16 cellular contexts compared by ENCODE assay signal in genomic region chr4:15314974-15315373, GRCh38.
DNase-seq lines count a peak whose midpoint lies in the region; TF ChIP-seq lines count a peak whose summit lies in the region.
"Had no signal": no experiment of that assay in that cellular context is flagged by ENCODE, and none has a peak within 500 bp of the region (broad histone marks: within the 10 kb centered on the region; RNA-seq: fewer than 3 reads in every experiment).

No MANE protein-coding gene starts in this region.

- H3K36me3 Mint-ChIP-seq in mesothelial cell of epicardium: no peaks in the 10 kb centered on the region
- H3K36me3 Mint-ChIP-seq: CD14-positive monocyte; CD8-positive, alpha-beta T cell had no signal

- no peak overlapping the region for H3K4me2 ChIP-seq in mammary epithelial cell (ENCODE audit: insufficient read depth, low read depth, low read length)

- no peak for TF ChIP-seq POLR2A in breast epithelium (IDR thresholded peaks at IDR 0.05)

- POLR2A ChIA-PET in GM10248 (lab: Yijun Ruan, JAX): no interaction called here

- H3K9me3 Mint-ChIP-seq in mesothelial cell of epicardium: peaks cover 15% of the 10 kb centered on the region
- H3K9me3 Mint-ChIP-seq: CD8-positive, alpha-beta T cell had no signal

- H3K4me1 Mint-ChIP-seq in mesothelial cell of epicardium: peaks cover 20% of the 10 kb centered on the region
- H3K4me1 Mint-ChIP-seq: CD14-positive monocyte had no signal

- dilution Hi-C loops in mammary epithelial cell (cut with HindIII; ENCODE audit: low sequenced_read_pairs): no loop called here

- peak overlapping the region; percentile 71 for H3K27ac Mint-ChIP-seq in mesothelial cell of epicardium
- H3K27ac Mint-ChIP-seq: CD14-positive monocyte; CD8-positive, alpha-beta T cell had no signal

- H3K9me3 ChIP-seq in mammary epithelial cell (replicated peaks; ENCODE audit: insufficient read depth, low read length) (no peaks in the 10 kb centered on the region), breast epithelium (no peaks in the 10 kb centered on the region)

- H4K20me1 ChIP-seq in mammary epithelial cell (ENCODE audit: insufficient read depth, low read length): no peaks in the 10 kb centered on the region

- H3K9ac ChIP-seq in mammary epithelial cell (ENCODE audit: insufficient read depth, low read length): no peak overlapping the region
- H3K9ac ChIP-seq: GM23248 had no signal

- no peaks in the 10 kb centered on the region for H3K27me3 Mint-ChIP-seq in mesothelial cell of epicardium (ENCODE audit: low read depth)

- no peak overlapping the region for H3K4me3 Mint-ChIP-seq in mesothelial cell of epicardium
- H3K4me3 Mint-ChIP-seq: CD14-positive monocyte; CD8-positive, alpha-beta T cell had no signal

- H3K4me1 ChIP-seq in mammary epithelial cell (ENCODE audit: insufficient read depth, low read length) (no peaks in the 10 kb centered on the region), breast epithelium (no peaks in the 10 kb centered on the region)

- BruUV-seq in mammary epithelial cell (replicated peaks; lab: Mats Ljungman, UMichigan): no TSS peak

- H3K4me3 ChIP-seq in mammary epithelial cell (replicated peaks in 1 of 3; ENCODE audit: insufficient read depth in 1 of 3, low read depth in 2 of 3, low read length in 3 of 3): no peak overlapping the region
- H3K4me3 ChIP-seq in breast epithelium: no peak overlapping the region
- no peak overlapping the region for H3K4me3 ChIP-seq in fibroblast of villous mesenchyme (ENCODE audit: low read depth, low read length)
- H3K4me3 ChIP-seq: GM12878, GM23248 had no signal

- H3K27ac ChIP-seq in mammary epithelial cell (ENCODE audit: insufficient read depth, low read depth, low read length) (no peak overlapping the region), breast epithelium (no peak overlapping the region)
- H3K27ac ChIP-seq: 22Rv1, GM23248, HL-60 had no signal

- WGBS in mammary epithelial cell (ENCODE audit: low coverage, missing lambda C conversion rate): 59% methylated on average over 3 of the region's 3 CpGs

- intact Hi-C loops in mammary epithelial cell (cut with micrococcal nuclease) (no loop called here), breast epithelium (cut with DNase I; ENCODE audit: low total_unique reads) (no loop called here)

- no peak overlapping the region for H2AFZ ChIP-seq in mammary epithelial cell (ENCODE audit: low read depth, low read length)
- H2AFZ ChIP-seq: GM23248 had no signal

- H3K27me3 ChIP-seq in mammary epithelial cell (ENCODE audit: insufficient read depth, low read length) (no peaks in the 10 kb centered on the region), breast epithelium (no peaks in the 10 kb centered on the region)

- no peaks in the 10 kb centered on the region for H3K79me2 ChIP-seq in mammary epithelial cell (ENCODE audit: insufficient read depth, low read length)

- TF ChIP-seq CTCF in mammary epithelial cell (conservative IDR thresholded peaks at IDR 0.05 in 1 of 2, IDR thresholded peaks at IDR 0.05 in 1 of 2; ENCODE audit: extremely low read depth in 1 of 2, insufficient read depth in 1 of 2, low read depth in 1 of 2, low read length in 2 of 2): no peak
- no peak for TF ChIP-seq CTCF in breast epithelium (IDR thresholded peaks at IDR 0.05)
- no peak for TF ChIP-seq CTCF in fibroblast of villous mesenchyme (IDR thresholded peaks at IDR 0.05; ENCODE audit: insufficient read depth, low read depth, low read length)
- TF ChIP-seq CTCF in mesothelial cell of epicardium (IDR thresholded peaks at IDR 0.05; ENCODE audit: unreplicated experiment): no peak
- no peak for TF ChIP-seq CTCF in GM10248 (IDR thresholded peaks at IDR 0.05; ENCODE audit: control extremely low read depth, extremely low read depth, low read depth, missing control alignments)

- in situ Hi-C loops in mammary epithelial cell (cut with MboI; ENCODE audit: low sequenced_read_pairs in 2 of 2): no loop called here

- CTCF ChIA-PET in mammary epithelial cell (lab: Charles Lee; ENCODE audit: low non-redundant PET): no interaction called here
- CTCF ChIA-PET in GM10248 (lab: Yijun Ruan, JAX): interaction anchor here (1.3 to 2.6 kb wide), 3 partner anchors 8 to 142 kb away, joined by 3 to 7 read pairs (median 5); no protein-coding TSS in a partner anchor

- no peaks in the 10 kb centered on the region for H3K36me3 ChIP-seq in mammary epithelial cell (ENCODE audit: insufficient read depth, low read length)
- no peaks in the 10 kb centered on the region for H3K36me3 ChIP-seq in breast epithelium

- DNase-seq in mammary epithelial cell (peak; percentile 8), breast epithelium (ENCODE audit: low spot score in 2 of 2) (no peak), fibroblast of villous mesenchyme (ENCODE audit: low read depth) (peak; percentile 64), mesothelial cell of epicardium (ENCODE audit: low spot score in 2 of 2, unreplicated experiment in 2 of 2) (no peak), HT-29 (ENCODE audit: low spot score) (no peak), GM10248 (ENCODE audit: extremely low spot score) (no peak)
- DNase-seq in stimulated activated CD4-positive, alpha-beta T cell treated with anti-CD3 and anti-CD28 coated beads, Interleukin-4, amount 100 ng/mL, for 24 hours: no peak
- DNase-seq: CD8-positive, alpha-beta T cell; COR-L47; DMS153; DND-41; GM23248 had no signal

Comparison
In these comparisons a context has a peak if more than half of its experiments do, and no peak if none do; other contexts are left out.
1. DNase-seq: peak in mammary epithelial cell (single experiment) and fibroblast of villous mesenchyme (single experiment); none in breast epithelium (0 of 2), mesothelial cell of epicardium (0 of 2), stimulated activated CD4-positive, alpha-beta T cell treated with anti-CD3 and anti-CD28 coated beads, Interleukin-4, amount 100 ng/mL, for 24 hours (single experiment), HT-29 (single experiment) and GM10248 (single experiment).